ENCODE assay signal across 24 cellular contexts in the genomic region with DNA sequence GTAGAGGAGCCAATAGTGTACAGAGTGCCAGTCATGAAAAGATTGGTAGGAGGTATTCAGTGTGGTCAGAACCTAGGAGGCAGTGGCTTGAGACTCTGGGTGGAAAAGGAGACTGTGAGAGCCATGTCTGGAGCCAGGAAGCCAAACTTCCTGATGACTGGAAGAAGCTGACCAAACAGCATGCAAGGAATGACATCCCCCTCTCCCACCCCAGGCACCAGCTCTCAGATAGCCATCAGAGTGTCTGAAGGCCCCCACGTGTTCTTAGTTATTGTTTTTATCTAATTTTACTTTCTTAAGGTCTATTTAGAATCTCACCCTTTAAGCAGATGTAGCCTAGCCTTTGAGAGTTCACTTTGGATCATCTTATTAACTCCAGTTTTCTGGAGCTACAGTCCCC. TPM values are rescaled to one million over a fixed set of nuclear protein-coding genes. Genes with fewer than 3 reads are reported as not detected.
DNase-seq lines count a peak whose midpoint lies in the region; ATAC-seq and TF ChIP-seq lines count a peak whose summit lies in the region.
"Had no signal": no experiment of that assay in that cellular context is flagged by ENCODE, and none has a peak within 500 bp of the region (broad histone marks: within the 10 kb centered on the region; RNA-seq: fewer than 3 reads in every experiment).

No MANE protein-coding gene starts in this region.

- H3K9me3 ChIP-seq in lower lobe of right lung = no peaks in the 10 kb centered on the region
- H3K9me3 ChIP-seq: BE2C, tibial nerve had no signal

- POLR2A ChIA-PET in T-cell (lab: Charles Lee) = no interaction called here

- no peaks in the 10 kb centered on the region for H3K27me3 Mint-ChIP-seq in activated CD8-positive, alpha-beta memory T cell treated with anti-CD3 and anti-CD28 coated beads, Interleukin-2, amount 10 ng/mL, durations not matched to agents 7 days and 5 days
- H3K27me3 Mint-ChIP-seq in T-cell (no peaks in the 10 kb centered on the region), nephron progenitor cell (ENCODE audit: low read depth, poor library complexity) (no peaks in the 10 kb centered on the region), type B pancreatic cell (no peaks in the 10 kb centered on the region)
- no peaks in the 10 kb centered on the region for H3K27me3 Mint-ChIP-seq in effector memory CD8-positive, alpha-beta T cell
- H3K27me3 Mint-ChIP-seq: activated naive CD4-positive, alpha-beta T cell treated with anti-CD3 and anti-CD28 coated beads, Interleukin-2, amount 10 ng/mL, durations not matched to agents 7 days and 5 days had no signal

- no peak overlapping the region for H3K4me3 ChIP-seq in lower lobe of right lung
- H3K4me3 ChIP-seq: cardiac muscle cell, hepatocyte, tibial nerve had no signal

- intact Hi-C loops in lower lobe of right lung (cut with DNase I) = no loop called here

- H3K27me3 ChIP-seq in lower lobe of right lung (ENCODE audit: low read depth) = no peaks in the 10 kb centered on the region
- H3K27me3 ChIP-seq: BE2C, cardiac muscle cell, hepatocyte, tibial nerve had no signal

- peaks cover 66% of the 10 kb centered on the region for H3K36me3 Mint-ChIP-seq in activated CD8-positive, alpha-beta memory T cell treated with anti-CD3 and anti-CD28 coated beads, Interleukin-2, amount 10 ng/mL, durations not matched to agents 7 days and 5 days
- H3K36me3 Mint-ChIP-seq in T-cell (peaks cover 30% of the 10 kb centered on the region), nephron progenitor cell (ENCODE audit: low read depth) (peaks cover 44% of the 10 kb centered on the region), type B pancreatic cell (peaks cover 22% of the 10 kb centered on the region)
- peaks cover 47% of the 10 kb centered on the region for H3K36me3 Mint-ChIP-seq in effector memory CD8-positive, alpha-beta T cell (ENCODE audit: insufficient read depth)

- peak overlapping the region; percentile 21 for H3K27ac Mint-ChIP-seq in activated CD8-positive, alpha-beta memory T cell treated with anti-CD3 and anti-CD28 coated beads, Interleukin-2, amount 10 ng/mL, durations not matched to agents 7 days and 5 days
- H3K27ac Mint-ChIP-seq in T-cell = peak overlapping the region; percentile 14 to 55
- peak overlapping the region; percentile 51 to 77 for H3K27ac Mint-ChIP-seq in effector memory CD8-positive, alpha-beta T cell
- H3K27ac Mint-ChIP-seq in nephron progenitor cell = peak overlapping the region; percentile 8
- H3K27ac Mint-ChIP-seq in type B pancreatic cell = no peak overlapping the region
- H3K27ac Mint-ChIP-seq: activated naive CD4-positive, alpha-beta T cell treated with anti-CD3 and anti-CD28 coated beads, Interleukin-2, amount 10 ng/mL, durations not matched to agents 7 days and 5 days had no signal

- peaks cover 6% of the 10 kb centered on the region for H3K4me1 ChIP-seq in lower lobe of right lung
- H3K4me1 ChIP-seq: BE2C had no signal

- DNase-seq in activated CD8-positive, alpha-beta memory T cell treated with anti-CD3 and anti-CD28 coated beads, Interleukin-2, amount 10 ng/mL, durations not matched to agents 7 days and 5 days = no peak
- DNase-seq in activated CD8-positive, alpha-beta memory T cell treated with anti-CD3 and anti-CD28 coated beads, Interleukin-2, amount 50 U/mL, for 4 hours = no peak
- DNase-seq in T-cell = no peak
- no peak for DNase-seq in effector memory CD8-positive, alpha-beta T cell
- DNase-seq in nephron progenitor cell = no peak
- DNase-seq in lower lobe of right lung = no peak
- no peak for DNase-seq in HT-29 (ENCODE audit: low spot score)
- DNase-seq in type B pancreatic cell (ENCODE audit: extremely low spot score, unreplicated experiment) = no peak
- DNase-seq: activated CD4-positive, alpha-beta T cell treated with anti-CD3 and anti-CD28 coated beads, Interleukin-2, amount 50 U/mL, for 1 hour; activated naive CD4-positive, alpha-beta T cell treated with anti-CD3 and anti-CD28 coated beads, Interleukin-2, amount 10 ng/mL, durations not matched to agents 7 days and 5 days; anterior cingulate cortex; BE2C; DMS79 treated with DMSO at 0.1 percent for 48 hours; GF-D8; IMR-90; NCI-H1694 treated with DMSO at 0.1 percent for 48 hours; T-helper 9 cell had no signal

- H3K36me3 ChIP-seq in lower lobe of right lung = peaks cover 48% of the 10 kb centered on the region
- H3K36me3 ChIP-seq: cardiac muscle cell had no signal

- no peaks in the 10 kb centered on the region for H3K9me3 Mint-ChIP-seq in activated CD8-positive, alpha-beta memory T cell treated with anti-CD3 and anti-CD28 coated beads, Interleukin-2, amount 10 ng/mL, durations not matched to agents 7 days and 5 days (ENCODE audit: low read depth)
- H3K9me3 Mint-ChIP-seq in T-cell (no peaks in the 10 kb centered on the region), nephron progenitor cell (no peaks in the 10 kb centered on the region), type B pancreatic cell (no peaks in the 10 kb centered on the region)
- H3K9me3 Mint-ChIP-seq in effector memory CD8-positive, alpha-beta T cell = no peaks in the 10 kb centered on the region
- H3K9me3 Mint-ChIP-seq: activated naive CD4-positive, alpha-beta T cell treated with anti-CD3 and anti-CD28 coated beads, Interleukin-2, amount 10 ng/mL, durations not matched to agents 7 days and 5 days had no signal

- H3K4me3 Mint-ChIP-seq in activated CD8-positive, alpha-beta memory T cell treated with anti-CD3 and anti-CD28 coated beads, Interleukin-2, amount 10 ng/mL, durations not matched to agents 7 days and 5 days = no peak overlapping the region
- H3K4me3 Mint-ChIP-seq in T-cell = no peak overlapping the region
- no peak overlapping the region for H3K4me3 Mint-ChIP-seq in effector memory CD8-positive, alpha-beta T cell
- H3K4me3 Mint-ChIP-seq in nephron progenitor cell = no peak overlapping the region
- H3K4me3 Mint-ChIP-seq in type B pancreatic cell = no peak overlapping the region
- H3K4me3 Mint-ChIP-seq: activated naive CD4-positive, alpha-beta T cell treated with anti-CD3 and anti-CD28 coated beads, Interleukin-2, amount 10 ng/mL, durations not matched to agents 7 days and 5 days had no signal

- peaks cover 51% of the 10 kb centered on the region for H3K4me1 Mint-ChIP-seq in activated CD8-positive, alpha-beta memory T cell treated with anti-CD3 and anti-CD28 coated beads, Interleukin-2, amount 10 ng/mL, durations not matched to agents 7 days and 5 days
- peaks cover 39 to 45% (median 45%) of the 10 kb centered on the region in 3 donors for H3K4me1 Mint-ChIP-seq in T-cell
- peaks cover 38 to 50% of the 10 kb centered on the region in 2 donors for H3K4me1 Mint-ChIP-seq in effector memory CD8-positive, alpha-beta T cell (ENCODE audit: low read depth in 2 of 2)
- peaks cover 7% of the 10 kb centered on the region for H3K4me1 Mint-ChIP-seq in nephron progenitor cell
- H3K4me1 Mint-ChIP-seq in type B pancreatic cell (ENCODE audit: unreplicated experiment) = peaks cover 5% of the 10 kb centered on the region

- no peak overlapping the region for H3K27ac ChIP-seq in lower lobe of right lung
- H3K27ac ChIP-seq: cardiac muscle cell, hepatocyte, tibial nerve, VCaP had no signal

- TF ChIP-seq CTCF in nephron progenitor cell (IDR thresholded peaks at IDR 0.05) (no peak), lower lobe of right lung (IDR thresholded peaks at IDR 0.05) (no peak), type B pancreatic cell (conservative IDR thresholded peaks at IDR 0.05) (no peak)

- ATAC-seq in activated CD8-positive, alpha-beta memory T cell treated with anti-CD3 and anti-CD28 coated beads, Interleukin-2, amount 10 ng/mL, durations not matched to agents 7 days and 5 days = no peak
- ATAC-seq in T-cell (replicated peaks in 1 of 4) (no peak), lower lobe of right lung (no peak)
- no peak for ATAC-seq in effector memory CD8-positive, alpha-beta T cell (replicated peaks)

- CTCF ChIA-PET in activated CD8-positive, alpha-beta memory T cell treated with anti-CD3 and anti-CD28 coated beads, Interleukin-2, amount 10 ng/mL, durations not matched to agents 7 days and 5 days (lab: Charles Lee) = interaction anchor here (0.6 to 4.9 kb wide), 8 partner anchors 12 to 158 kb away, joined by 3 to 59 read pairs (median 4); a partner anchor contains a TSS
- CTCF ChIA-PET in T-cell (lab: Charles Lee) = interaction anchor here (1.9 to 3.9 kb wide), 4 partner anchors 13 to 43 kb away, joined by 5 to 29 read pairs (median 12); a partner anchor contains a TSS

RNA-seq across cellular contexts. Expression of a gene that starts 1.2 kb away (rescaled TPM):
- 10 to 100 TPM; 21.1 to 21.4 TPM for total RNA-seq in activated CD8-positive, alpha-beta memory T cell treated with anti-CD3 and anti-CD28 coated beads, Interleukin-2, amount 10 ng/mL, durations not matched to agents 7 days and 5 days
- total RNA-seq in T-cell (10 to 100 TPM in 3 of 5 donors, 1 to 10 TPM in 1, under 1 TPM in 1; 0.95 to 12.9 (median 10.3) TPM), lower lobe of right lung (8.1 TPM), type B pancreatic cell (ENCODE audit: low replicate concordance) (3.4 and 8.4 TPM in 2 replicates)
- 5.8 and 13.9 TPM in 2 replicates for total RNA-seq in HT-29 (2014; rRNA removed; shearing (Covaris generic))

RNA-seq across cellular contexts. Expression of a gene that starts 12.7 kb away (rescaled TPM):
- 100 to 1,000 TPM; 199 to 220 TPM for total RNA-seq in activated CD8-positive, alpha-beta memory T cell treated with anti-CD3 and anti-CD28 coated beads, Interleukin-2, amount 10 ng/mL, durations not matched to agents 7 days and 5 days
- total RNA-seq in T-cell (10 to 100 TPM; 25.3 to 67.8 (median 58.3) TPM), lower lobe of right lung (64.9 TPM), type B pancreatic cell (ENCODE audit: low replicate concordance) (21.2 and 36.3 TPM in 2 replicates)
- total RNA-seq in HT-29 (2014; rRNA removed; shearing (Covaris generic)) = 97.0 and 120 TPM in 2 replicates

RNA-seq across cellular contexts. Expression of a gene that starts 14.2 kb away (rescaled TPM):
- total RNA-seq in activated CD8-positive, alpha-beta memory T cell treated with anti-CD3 and anti-CD28 coated beads, Interleukin-2, amount 10 ng/mL, durations not matched to agents 7 days and 5 days = 1 to 10 TPM; 1.1 to 1.6 TPM
- under 1 TPM in 2 of 5 donors, not detected in 3; 0.26 to 0.62 TPM for total RNA-seq in T-cell
- total RNA-seq in lower lobe of right lung = 4.0 TPM
- total RNA-seq in HT-29 (2014; rRNA removed; shearing (Covaris generic)) = not detected in 2 replicates
- total RNA-seq in type B pancreatic cell (ENCODE audit: low replicate concordance) = 0.41 TPM in 1 of 2 replicates, not detected in the other
- total RNA-seq: cardiac muscle cell, frontal cortex, hepatocyte, IMR-90, NCI-H460, osteoblast, tibial nerve had no signal

RNA-seq across cellular contexts. Expression of a gene that starts 15.1 kb away (rescaled TPM):
- 10 to 100 TPM in 1 of 2 experiments, 1 to 10 TPM in 1; 8.5 to 10.8 TPM for total RNA-seq in activated CD8-positive, alpha-beta memory T cell treated with anti-CD3 and anti-CD28 coated beads, Interleukin-2, amount 10 ng/mL, durations not matched to agents 7 days and 5 days
- total RNA-seq in T-cell (10 to 100 TPM in 2 of 5 donors, 1 to 10 TPM in 3; 4.6 to 10.8 (median 8.4) TPM), lower lobe of right lung (36.2 TPM), type B pancreatic cell (ENCODE audit: low replicate concordance) (14.6 and 18.4 TPM in 2 replicates)
- total RNA-seq in HT-29 (2014; rRNA removed; shearing (Covaris generic)) = 7.7 and 8.9 TPM in 2 replicates

RNA-seq across cellular contexts. Expression of a gene that starts 39.5 kb away (rescaled TPM):
- 10 to 100 TPM; 85.0 to 90.3 TPM for total RNA-seq in activated CD8-positive, alpha-beta memory T cell treated with anti-CD3 and anti-CD28 coated beads, Interleukin-2, amount 10 ng/mL, durations not matched to agents 7 days and 5 days
- total RNA-seq in T-cell (10 to 100 TPM; 63.5 to 84.8 (median 75.4) TPM), lower lobe of right lung (35.8 TPM), type B pancreatic cell (ENCODE audit: low replicate concordance) (28.0 and 45.2 TPM in 2 replicates)
- 2.5 and 4.1 TPM in 2 replicates for total RNA-seq in HT-29 (2014; rRNA removed; shearing (Covaris generic))
